In genomic region chr11:75449271-75449670, GRCh38 we compare ENCODE assay signal across 10 cellular contexts. TPM values are rescaled to one million over a fixed set of nuclear protein-coding genes. Genes with fewer than 3 reads are reported as not detected.
"Had no signal": no experiment of that assay in that cellular context is flagged by ENCODE, and none has a peak within 500 bp of the region (broad histone marks: within the 10 kb centered on the region; RNA-seq: fewer than 3 reads in every experiment).

No MANE protein-coding gene starts in this region.

- H3K9me3 ChIP-seq: HAP-1 had no signal

- H3K27ac Mint-ChIP-seq: HFFc6, IgD-negative memory B cell had no signal

- H3K4me1 Mint-ChIP-seq: IgD-negative memory B cell had no signal

- H3K4me3 Mint-ChIP-seq: HFFc6, IgD-negative memory B cell had no signal

- H3K9ac ChIP-seq: GM23248 had no signal

- H3K36me3 ChIP-seq: HAP-1 had no signal

- DNase-seq: GM23248, GOT3, HFFc6, KBM-7 had no signal

- H3K4me3 ChIP-seq: GM23248, HAP-1 had no signal

- H3K4me1 ChIP-seq: HAP-1 had no signal

- H3K27me3 Mint-ChIP-seq: IgD-negative memory B cell had no signal

- ATAC-seq: HCT116, HepG2 had no signal

- H2AFZ ChIP-seq: GM23248 had no signal

- H3K27ac ChIP-seq: GM23248, HL-60 had no signal

- H3K9me3 Mint-ChIP-seq: HFFc6, IgD-negative memory B cell had no signal

RNA-seq across cellular contexts. Expression of gene KLHL35, which starts 16.3 kb away (rescaled TPM):
- total RNA-seq: HepG2, HFFc6, HT1080 had no signal
- polyA plus RNA-seq: HepG2 had no signal
